Comparison of ENCODE assay signal across 9 cellular contexts in the genomic region with DNA sequence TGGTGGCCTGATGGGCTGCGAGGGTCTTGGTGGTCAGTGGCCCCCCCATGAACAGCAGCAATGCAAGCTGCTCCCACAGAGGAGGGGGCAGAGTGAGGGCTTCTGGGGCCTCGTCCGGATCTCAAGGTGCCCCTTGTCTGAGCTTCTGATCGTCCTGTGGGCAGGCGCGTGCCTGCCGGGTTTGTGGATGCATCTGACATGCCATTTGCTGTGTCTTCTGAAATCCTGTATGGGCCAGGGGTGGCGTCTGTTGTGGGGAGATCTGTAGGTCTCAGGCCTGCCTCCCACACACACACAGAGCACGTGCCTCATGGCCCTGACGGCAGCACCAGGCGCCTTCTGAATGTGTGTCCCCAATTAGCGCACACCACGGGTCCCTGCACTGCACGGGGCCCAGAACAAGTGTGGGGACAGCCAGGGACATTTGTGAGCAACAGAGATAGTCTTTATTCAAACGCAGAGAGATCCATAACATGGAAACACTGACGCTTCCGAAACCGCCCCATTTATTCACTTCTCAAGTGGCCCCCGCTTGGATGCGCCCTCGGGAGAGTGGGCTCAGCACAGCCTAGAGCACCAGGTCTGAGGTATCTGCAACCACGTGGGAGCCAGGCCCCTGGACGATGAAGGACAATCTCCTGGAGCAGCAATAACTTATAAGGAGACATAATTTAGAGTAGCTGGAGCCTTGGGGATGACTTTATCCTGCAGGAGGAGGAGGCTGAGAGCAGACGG. TPM values are rescaled to one million over a fixed set of nuclear protein-coding genes. Genes with fewer than 3 reads are reported as not detected.
DNase-seq lines count a peak whose midpoint lies in the region; ATAC-seq and TF ChIP-seq lines count a peak whose summit lies in the region.
"Had no signal": no experiment of that assay in that cellular context is flagged by ENCODE, and none has a peak within 500 bp of the region (broad histone marks: within the 10 kb centered on the region; RNA-seq: fewer than 3 reads in every experiment).

No MANE protein-coding gene starts in this region.

- POLR2A ChIA-PET in CD4-positive, alpha-beta memory T cell (lab: Charles Lee; ENCODE audit: partially characterized antibody), result interaction anchor here (2.3 to 4.4 kb wide), 4 partner anchors 35 to 179 kb away, joined by 7 to 50 read pairs (median 22); a partner anchor contains a TSS

- peaks cover 9% of the 10 kb centered on the region for H3K27me3 ChIP-seq in CD4-positive, alpha-beta memory T cell (ENCODE audit: insufficient read depth, low read length)
- H3K27me3 ChIP-seq in mucosa of stomach (ENCODE audit: control insufficient read depth, insufficient read depth, low read length) (peaks cover 40% of the 10 kb centered on the region), prostate gland (replicated peaks; ENCODE audit: insufficient read depth) (no peaks in the 10 kb centered on the region)

- H3K9ac ChIP-seq in mucosa of stomach (ENCODE audit: low read length), result peak overlapping the region; percentile 49

- ATAC-seq in HG02943 (IDR thresholded peaks at IDR 0.05; ENCODE audit: low read depth, unreplicated experiment), result peak; percentile 8

- no peak for DNase-seq in CD4-positive, alpha-beta memory T cell
- DNase-seq in prostate gland (ENCODE audit: low spot score) (no peak), anterior cingulate cortex (lab: John Stamatoyannopoulos, UW) (no peak), kidney glomerular epithelial cell (lab: John Stamatoyannopoulos, UW) (no peak), activated gamma-delta T cell (lab: John Stamatoyannopoulos, UW) (no peak)

- no peaks in the 10 kb centered on the region for H3K9me3 Mint-ChIP-seq in CD4-positive, alpha-beta memory T cell
- no peaks in the 10 kb centered on the region for H3K9me3 Mint-ChIP-seq in activated naive CD8-positive, alpha-beta T cell (ENCODE audit: low read depth)

- H3K4me1 Mint-ChIP-seq in CD4-positive, alpha-beta memory T cell, result peaks cover 9 to 24% (median 16%) of the 10 kb centered on the region in 4 donors
- H3K4me1 Mint-ChIP-seq in activated naive CD8-positive, alpha-beta T cell (ENCODE audit: low read depth), result peaks cover 22% of the 10 kb centered on the region

- peak overlapping the region; percentile 36 to 90 (median 51) for H3K27ac Mint-ChIP-seq in CD4-positive, alpha-beta memory T cell
- peak overlapping the region; percentile 84 for H3K27ac Mint-ChIP-seq in activated naive CD8-positive, alpha-beta T cell

- WGBS in prostate gland, result 64% methylated on average over 24 of the region's 24 CpGs

- H3K4me1 ChIP-seq in CD4-positive, alpha-beta memory T cell (ENCODE audit: insufficient read depth, low read length), result peaks cover 17% of the 10 kb centered on the region
- H3K4me1 ChIP-seq in mucosa of stomach (ENCODE audit: control insufficient read depth, insufficient read depth, low read length) (peaks cover 26% of the 10 kb centered on the region), prostate gland (replicated peaks) (no peaks in the 10 kb centered on the region)

- no peaks in the 10 kb centered on the region for H3K9me3 ChIP-seq in CD4-positive, alpha-beta memory T cell (ENCODE audit: control insufficient read depth in 1 of 2, low read length in 2 of 2)
- H3K9me3 ChIP-seq in mucosa of stomach (ENCODE audit: control insufficient read depth, low read length) (no peaks in the 10 kb centered on the region), prostate gland (no peaks in the 10 kb centered on the region)

- intact Hi-C loops in CD4-positive, alpha-beta memory T cell (cut with micrococcal nuclease), result loop anchor here (1.0 kb wide), 7 partner anchors 35 to 185 kb away; a partner anchor contains a TSS
- intact Hi-C loops in prostate gland (cut with DNase I), result loop anchor here (2.0 to 5.0 kb wide), 2 partner anchors 82 to 181 kb away; a partner anchor contains a TSS

- H3K27ac ChIP-seq in CD4-positive, alpha-beta memory T cell (ENCODE audit: low read depth, low read length), result peak overlapping the region; percentile 72
- H3K27ac ChIP-seq in prostate gland, result peak overlapping the region in 1 of 2 donors; percentile 67

- no peak for TF ChIP-seq CTCF in prostate gland (IDR thresholded peaks at IDR 0.05)

- no peaks in the 10 kb centered on the region for H3K36me3 ChIP-seq in CD4-positive, alpha-beta memory T cell (ENCODE audit: insufficient read depth, low read length)
- H3K36me3 ChIP-seq in mucosa of stomach (ENCODE audit: control insufficient read depth, insufficient read depth, low read length) (no peaks in the 10 kb centered on the region), prostate gland (no peaks in the 10 kb centered on the region)

- no peak for TF ChIP-seq POLR2A in prostate gland (IDR thresholded peaks at IDR 0.05)

- H3K4me3 Mint-ChIP-seq in CD4-positive, alpha-beta memory T cell, result peak overlapping the region; percentile 83 to 90 (median 87)
- peak overlapping the region; percentile 83 for H3K4me3 Mint-ChIP-seq in activated naive CD8-positive, alpha-beta T cell

- peaks cover 0 to 3% of the 10 kb centered on the region in 2 donors for H3K36me3 Mint-ChIP-seq in CD4-positive, alpha-beta memory T cell
- H3K36me3 Mint-ChIP-seq in activated naive CD8-positive, alpha-beta T cell, result no peaks in the 10 kb centered on the region

- H3K4me3 ChIP-seq in CD4-positive, alpha-beta memory T cell (ENCODE audit: low read length in 2 of 2), result peak overlapping the region in 1 of 2 donors; percentile 78
- H3K4me3 ChIP-seq in mucosa of stomach (ENCODE audit: low read length) (no peak overlapping the region), prostate gland (peak overlapping the region in 1 of 2 donors; percentile 42)

- CTCF ChIA-PET in CD4-positive, alpha-beta memory T cell (lab: Charles Lee; ENCODE audit: partially characterized antibody), result interaction anchor here (1.0 to 5.5 kb wide), 26 partner anchors 9 to 186 kb away, joined by 3 to 109 read pairs (median 6); a partner anchor contains a TSS

- H3K27me3 Mint-ChIP-seq in CD4-positive, alpha-beta memory T cell, result peaks cover 0 to 5% of the 10 kb centered on the region in 2 donors
- peaks cover 7% of the 10 kb centered on the region for H3K27me3 Mint-ChIP-seq in activated naive CD8-positive, alpha-beta T cell

RNA-seq across cellular contexts. Expression of a gene that starts 5.7 kb away (rescaled TPM):
- total RNA-seq in CD4-positive, alpha-beta memory T cell, result 1 to 10 TPM; 7.2 TPM
- 1 to 10 TPM; 5.4 to 8.4 TPM for polyA plus RNA-seq in CD4-positive, alpha-beta memory T cell
- total RNA-seq in prostate gland, result 100 to 1,000 TPM; 107 to 134 TPM

RNA-seq across cellular contexts. Expression of a gene that starts 53.3 kb away (rescaled TPM):
- 1 to 10 TPM; 2.3 to 2.4 TPM for total RNA-seq in CD4-positive, alpha-beta memory T cell
- 1 to 10 TPM; 3.7 to 4.2 TPM for polyA plus RNA-seq in CD4-positive, alpha-beta memory T cell
- 10 to 100 TPM in 1 of 2 donors, 1 to 10 TPM in 1; 7.1 to 15.3 TPM for total RNA-seq in prostate gland
- total RNA-seq: LHCN-M2 had no signal

Comparison
In these comparisons a context has a peak if more than half of its experiments do, and no peak if none do; other contexts are left out.
1. RNA of a gene that starts 5.7 kb away (total RNA-seq): 107 to 134 TPM in prostate gland; 7.2 TPM in CD4-positive, alpha-beta memory T cell; every median in the first group is over 10 times any median in the second.